2 cellular contexts compared by ENCODE assay signal in the genomic region with DNA sequence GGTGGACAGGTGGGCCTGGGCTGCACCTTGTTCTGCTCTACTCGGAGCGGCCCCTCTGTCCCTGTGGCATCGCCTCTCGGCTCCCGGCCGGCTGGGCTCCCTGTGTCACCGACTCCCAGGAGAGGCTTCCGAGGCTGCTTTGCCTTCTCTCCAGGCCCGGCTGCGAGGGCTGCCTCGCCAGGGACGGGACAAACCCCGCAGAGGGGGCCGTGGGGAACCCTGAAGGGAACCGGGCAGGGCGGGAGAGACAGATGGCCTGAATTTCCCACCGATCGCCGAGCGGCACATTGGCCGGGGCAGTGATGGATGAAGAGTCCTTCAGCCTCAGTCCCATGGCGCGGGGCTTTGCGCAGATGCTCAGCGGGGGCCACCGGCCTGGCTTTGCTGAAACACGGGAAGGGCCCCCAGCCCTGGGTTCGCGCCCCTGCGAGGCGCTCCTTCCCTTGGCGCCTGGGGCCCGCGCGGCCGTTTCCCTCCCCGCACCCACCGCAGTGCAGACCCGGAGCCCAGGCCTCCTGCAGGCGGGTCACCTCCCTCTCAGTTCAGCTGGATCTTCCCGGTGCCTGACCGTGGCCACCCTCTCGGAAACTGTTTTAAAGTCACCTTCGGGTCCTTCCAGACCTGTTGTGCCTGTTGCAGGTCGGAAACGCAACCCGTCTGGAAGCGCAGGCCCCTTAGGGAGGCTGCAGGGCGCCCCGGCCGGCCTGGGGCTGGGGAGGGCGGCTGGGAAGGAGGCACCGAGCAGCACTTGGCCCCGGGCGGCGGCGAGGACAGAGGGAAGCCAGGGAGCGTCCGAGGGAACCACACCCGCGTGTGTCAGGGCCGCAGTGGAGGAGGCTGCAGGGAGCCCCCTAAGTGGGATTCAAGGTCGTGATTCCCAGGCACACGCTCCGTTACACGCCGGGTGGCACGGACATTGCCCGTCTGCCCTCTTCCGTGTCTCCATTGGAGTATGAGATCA.
TF ChIP-seq lines count a peak whose summit lies in the region.

No MANE protein-coding gene starts in this region.

TF ChIP-seq in H1, 55 proteins besides CTCF, POLR2A, EP300 and RAD21:
- TF ChIP-seq CTBP2 (IDR thresholded peaks at IDR 0.05; ENCODE audit: borderline replicate concordance, insufficient read depth, insufficient read length, low read length) (no peak), ASH2L (IDR thresholded peaks at IDR 0.05; ENCODE audit: low read length) (no peak), GTF2F1 (IDR thresholded peaks at IDR 0.05; ENCODE audit: borderline replicate concordance, low read depth, low read length) (no peak), ZNF274 (IDR thresholded peaks at IDR 0.05; ENCODE audit: borderline replicate concordance, extremely low read depth, low read length) (no peak), JUND (IDR thresholded peaks at IDR 0.05; ENCODE audit: low read length) (no peak), KDM5A (IDR thresholded peaks at IDR 0.05; ENCODE audit: low read length) (no peak), TAF7 (optimal IDR thresholded peaks at IDR 0.05; ENCODE audit: borderline replicate concordance, low read depth, low read length) (no peak), CHD1 (IDR thresholded peaks at IDR 0.05; ENCODE audit: low read depth, low read length) (no peak), MAFK (IDR thresholded peaks at IDR 0.05; ENCODE audit: low read depth, low read length) (no peak), SIRT6 (IDR thresholded peaks at IDR 0.05; ENCODE audit: low read length) (no peak), CHD2 (IDR thresholded peaks at IDR 0.05; ENCODE audit: low read length) (no peak), CEBPB (IDR thresholded peaks at IDR 0.05; ENCODE audit: low read depth, low read length) (no peak)
- TF ChIP-seq, protein P1, sequence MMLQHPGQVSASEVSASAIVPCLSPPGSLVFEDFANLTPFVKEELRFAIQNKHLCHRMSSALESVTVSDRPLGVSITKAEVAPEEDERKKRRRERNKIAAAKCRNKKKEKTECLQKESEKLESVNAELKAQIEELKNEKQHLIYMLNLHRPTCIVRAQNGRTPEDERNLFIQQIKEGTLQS (IDR thresholded peaks at IDR 0.05; ENCODE audit: insufficient read depth, low read depth, low read length) = no peak

TF ChIP-seq in WTC11, 78 proteins besides CTCF, POLR2A, EP300 and RAD21:
- TF ChIP-seq, protein P2, sequence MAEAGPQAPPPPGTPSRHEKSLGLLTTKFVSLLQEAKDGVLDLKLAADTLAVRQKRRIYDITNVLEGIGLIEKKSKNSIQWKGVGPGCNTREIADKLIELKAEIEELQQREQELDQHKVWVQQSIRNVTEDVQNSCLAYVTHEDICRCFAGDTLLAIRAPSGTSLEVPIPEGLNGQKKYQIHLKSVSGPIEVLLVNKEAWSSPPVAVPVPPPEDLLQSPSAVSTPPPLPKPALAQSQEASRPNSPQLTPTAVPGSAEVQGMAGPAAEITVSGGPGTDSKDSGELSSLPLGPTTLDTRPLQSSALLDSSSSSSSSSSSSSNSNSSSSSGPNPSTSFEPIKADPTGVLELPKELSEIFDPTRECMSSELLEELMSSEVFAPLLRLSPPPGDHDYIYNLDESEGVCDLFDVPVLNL (CRISPR knock-in tag; IDR thresholded peaks at IDR 0.05; ENCODE audit: borderline replicate concordance, low read depth) = no peak
- TF ChIP-seq, protein P3, sequence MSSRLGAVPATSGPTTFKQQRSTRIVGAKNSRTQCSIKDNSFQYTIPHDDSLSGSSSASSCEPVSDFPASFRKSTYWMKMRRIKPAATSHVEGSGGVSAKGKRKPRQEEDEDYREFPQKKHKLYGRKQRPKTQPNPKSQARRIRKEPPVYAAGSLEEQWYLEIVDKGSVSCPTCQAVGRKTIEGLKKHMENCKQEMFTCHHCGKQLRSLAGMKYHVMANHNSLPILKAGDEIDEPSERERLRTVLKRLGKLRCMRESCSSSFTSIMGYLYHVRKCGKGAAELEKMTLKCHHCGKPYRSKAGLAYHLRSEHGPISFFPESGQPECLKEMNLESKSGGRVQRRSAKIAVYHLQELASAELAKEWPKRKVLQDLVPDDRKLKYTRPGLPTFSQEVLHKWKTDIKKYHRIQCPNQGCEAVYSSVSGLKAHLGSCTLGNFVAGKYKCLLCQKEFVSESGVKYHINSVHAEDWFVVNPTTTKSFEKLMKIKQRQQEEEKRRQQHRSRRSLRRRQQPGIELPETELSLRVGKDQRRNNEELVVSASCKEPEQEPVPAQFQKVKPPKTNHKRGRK (CRISPR knock-in tag; IDR thresholded peaks at IDR 0.05; ENCODE audit: borderline replicate concordance) = no peak
- TF ChIP-seq, protein P4, sequence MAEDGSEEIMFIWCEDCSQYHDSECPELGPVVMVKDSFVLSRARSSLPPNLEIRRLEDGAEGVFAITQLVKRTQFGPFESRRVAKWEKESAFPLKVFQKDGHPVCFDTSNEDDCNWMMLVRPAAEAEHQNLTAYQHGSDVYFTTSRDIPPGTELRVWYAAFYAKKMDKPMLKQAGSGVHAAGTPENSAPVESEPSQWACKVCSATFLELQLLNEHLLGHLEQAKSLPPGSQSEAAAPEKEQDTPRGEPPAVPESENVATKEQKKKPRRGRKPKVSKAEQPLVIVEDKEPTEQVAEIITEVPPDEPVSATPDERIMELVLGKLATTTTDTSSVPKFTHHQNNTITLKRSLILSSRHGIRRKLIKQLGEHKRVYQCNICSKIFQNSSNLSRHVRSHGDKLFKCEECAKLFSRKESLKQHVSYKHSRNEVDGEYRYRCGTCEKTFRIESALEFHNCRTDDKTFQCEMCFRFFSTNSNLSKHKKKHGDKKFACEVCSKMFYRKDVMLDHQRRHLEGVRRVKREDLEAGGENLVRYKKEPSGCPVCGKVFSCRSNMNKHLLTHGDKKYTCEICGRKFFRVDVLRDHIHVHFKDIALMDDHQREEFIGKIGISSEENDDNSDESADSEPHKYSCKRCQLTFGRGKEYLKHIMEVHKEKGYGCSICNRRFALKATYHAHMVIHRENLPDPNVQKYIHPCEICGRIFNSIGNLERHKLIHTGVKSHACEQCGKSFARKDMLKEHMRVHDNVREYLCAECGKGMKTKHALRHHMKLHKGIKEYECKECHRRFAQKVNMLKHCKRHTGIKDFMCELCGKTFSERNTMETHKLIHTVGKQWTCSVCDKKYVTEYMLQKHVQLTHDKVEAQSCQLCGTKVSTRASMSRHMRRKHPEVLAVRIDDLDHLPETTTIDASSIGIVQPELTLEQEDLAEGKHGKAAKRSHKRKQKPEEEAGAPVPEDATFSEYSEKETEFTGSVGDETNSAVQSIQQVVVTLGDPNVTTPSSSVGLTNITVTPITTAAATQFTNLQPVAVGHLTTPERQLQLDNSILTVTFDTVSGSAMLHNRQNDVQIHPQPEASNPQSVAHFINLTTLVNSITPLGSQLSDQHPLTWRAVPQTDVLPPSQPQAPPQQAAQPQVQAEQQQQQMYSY (CRISPR knock-in tag; IDR thresholded peaks at IDR 0.05) = no peak
